In the genomic region with DNA sequence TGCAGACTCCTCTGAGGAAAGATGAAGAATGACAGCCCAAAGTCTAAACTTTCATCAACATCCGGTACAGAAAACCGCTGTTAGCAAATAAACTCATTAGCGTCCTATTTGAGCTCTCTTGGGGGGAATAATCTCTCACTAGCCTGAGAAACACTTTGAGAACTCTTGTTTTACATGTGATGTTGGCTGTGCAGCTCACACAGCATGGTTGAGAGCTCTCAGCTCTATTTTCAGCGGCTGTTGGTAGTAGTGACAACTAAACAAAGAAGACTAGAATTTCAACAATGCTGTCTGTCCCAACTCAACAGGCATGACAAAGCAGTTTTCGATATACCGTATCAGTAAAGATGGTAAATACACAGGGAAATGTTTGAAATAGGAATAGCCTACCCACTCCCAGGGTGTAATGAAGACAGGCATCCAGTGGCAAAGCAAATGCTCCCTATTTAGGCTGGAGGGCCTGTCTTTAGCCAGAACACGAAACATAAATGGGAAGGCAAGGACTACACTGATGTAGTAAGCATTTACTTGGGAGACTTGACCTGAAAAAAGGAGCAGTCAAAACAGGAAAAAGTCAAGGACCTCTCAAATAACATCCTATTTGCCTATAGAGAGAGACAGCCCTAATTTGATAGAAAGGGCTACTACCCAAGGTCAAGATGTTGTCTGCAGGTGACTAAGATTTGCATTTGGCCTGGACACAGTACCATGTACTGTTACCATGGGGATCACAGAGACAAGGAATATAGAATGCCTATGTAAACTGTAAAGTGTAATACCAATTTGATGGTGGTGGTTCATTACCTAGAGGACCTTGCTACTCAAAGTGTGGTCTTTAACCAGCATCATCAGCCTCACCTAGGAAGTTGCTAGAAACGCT, we compare ENCODE assay signal across 15 cellular contexts.
DNase-seq lines count a peak whose midpoint lies in the region; ATAC-seq, FAIRE-seq and TF ChIP-seq lines count a peak whose summit lies in the region.
"Had no signal": no experiment of that assay in that cellular context is flagged by ENCODE, and none has a peak within 500 bp of the region (broad histone marks: within the 10 kb centered on the region; RNA-seq: fewer than 3 reads in every experiment).

No MANE protein-coding gene starts in this region.

- H3K23ac ChIP-seq in H1 (ENCODE audit: insufficient read length) = no peak overlapping the region

- no peak overlapping the region for H4K91ac ChIP-seq in H1 (replicated peaks; ENCODE audit: insufficient read length, low read length)

- no peak overlapping the region for H4K5ac ChIP-seq in H1 (ENCODE audit: insufficient read length, low read depth, low read length)

- H3K79me1 ChIP-seq in H1 (ENCODE audit: low read depth, low read length) = no peaks in the 10 kb centered on the region

- no peak for TF ChIP-seq POLR2A in H1 (IDR thresholded peaks at IDR 0.05; ENCODE audit: control extremely low read depth in 1 of 2, low read depth in 2 of 2, low read length in 2 of 2)
- TF ChIP-seq POLR2A in vagina (IDR thresholded peaks at IDR 0.05) = no peak

- H3K23me2 ChIP-seq in H1 (ENCODE audit: low read depth, low read length) = no peaks in the 10 kb centered on the region

- H3K9me3 ChIP-seq in Caco-2 (no peaks in the 10 kb centered on the region), H1 (ENCODE audit: insufficient read depth in 2 of 2, low read depth in 1 of 2, low read length in 1 of 2) (no peaks in the 10 kb centered on the region), vagina (no peaks in the 10 kb centered on the region), WERI-Rb-1 (ENCODE audit: severe bottlenecking) (no peaks in the 10 kb centered on the region)

- H2BK20ac ChIP-seq in H1 (ENCODE audit: low read length) = no peak overlapping the region

- no peak overlapping the region for H2BK15ac ChIP-seq in H1 (ENCODE audit: low read length)

- H4K20me1 ChIP-seq in H1 (replicated peaks in 1 of 2; ENCODE audit: control insufficient read depth in 1 of 2, insufficient read depth in 2 of 2, low read length in 2 of 2) = no peaks in the 10 kb centered on the region

- CTCF ChIA-PET in Caco-2 (lab: Charles Lee) = interaction anchor here (0.6 kb wide), 1 partner anchor 480 kb away, joined by 3 read pairs; no protein-coding TSS in a partner anchor
- CTCF ChIA-PET in H1 (lab: Charles Lee; ENCODE audit: partially characterized antibody) = interaction anchor here (0.5 to 1.4 kb wide), 3 partner anchors 19 to 1743 kb away, joined by 3 to 4 read pairs (median 3); no protein-coding TSS in a partner anchor

- ATAC-seq in HG03520 (IDR thresholded peaks at IDR 0.05; ENCODE audit: unreplicated experiment) = peak; percentile 84

- H3K56ac ChIP-seq in H1 (replicated peaks; ENCODE audit: insufficient read length, low read depth, low read length) = no peak overlapping the region

- no peak overlapping the region for H2BK120ac ChIP-seq in H1 (replicated peaks; ENCODE audit: low read depth, low read length)

- H3K4me1 Mint-ChIP-seq in Caco-2 (ENCODE audit: low read depth, unreplicated experiment) = peaks cover 20% of the 10 kb centered on the region
- H3K4me1 Mint-ChIP-seq in glutamatergic neuron (ENCODE audit: low read depth, unreplicated experiment) = no peaks in the 10 kb centered on the region

- H3K36me3 ChIP-seq in Caco-2 (ENCODE audit: control insufficient read depth, insufficient read depth, low read length) (no peaks in the 10 kb centered on the region), H1 (ENCODE audit: control insufficient read depth in 2 of 4, insufficient read depth in 4 of 4, low read length in 3 of 4) (no peaks in the 10 kb centered on the region), vagina (no peaks in the 10 kb centered on the region), WERI-Rb-1 (no peaks in the 10 kb centered on the region)

- no peak overlapping the region for H4K8ac ChIP-seq in H1 (ENCODE audit: extremely low read depth, insufficient read depth, low read length)

- H3K4me3 ChIP-seq in Caco-2 (ENCODE audit: low read depth, low read length) (no peak overlapping the region), H1 (ENCODE audit: extremely low read depth in 1 of 4, insufficient read depth in 2 of 4, low read depth in 3 of 4, low read length in 4 of 4) (no peak overlapping the region), vagina (no peak overlapping the region), WERI-Rb-1 (ENCODE audit: low read depth, low read length) (no peak overlapping the region)
- H3K4me3 ChIP-seq: PC-9 had no signal

- peak overlapping the region; percentile 88 for H3K27ac Mint-ChIP-seq in Caco-2 (ENCODE audit: unreplicated experiment)
- H3K27ac Mint-ChIP-seq in glutamatergic neuron (ENCODE audit: unreplicated experiment) = no peak overlapping the region
- H3K27ac Mint-ChIP-seq: nephron progenitor cell; T-helper 2 cell treated with Interferon-gamma antibody and Interleukin-4, amounts not matched to agents 5 μg/mL and 100 μg/mL, for 36 hours had no signal

- H3K27ac ChIP-seq in H1 (ENCODE audit: low read depth, low read length) (no peak overlapping the region), vagina (no peak overlapping the region), WERI-Rb-1 (no peak overlapping the region)
- H3K27ac ChIP-seq: PC-9 had no signal

- DNase-seq in Caco-2 (peak in 1 of 2 experiments; percentile 54), H1 (ENCODE audit: low read depth in 1 of 2, low spot score in 2 of 2) (no peak), myocyte (ENCODE audit: low read depth) (peak; percentile 43), vagina (ENCODE audit: extremely low spot score in 2 of 2) (no peak), SKM-1 treated with dmso at 0.1 percent for 144 hours (lab: John Stamatoyannopoulos, UW; ENCODE audit: unreplicated experiment) (no peak), WERI-Rb-1 (no peak), glutamatergic neuron (no peak)
- DNase-seq: activated CD4-positive, alpha-beta T cell treated with anti-CD3 and anti-CD28 coated beads, Interleukin-2, amount 50 U/mL, for 48 hours; activated naive CD4-positive, alpha-beta T cell; GF-D8; NCI-H1694; nephron progenitor cell; PC-9 had no signal

- no peak overlapping the region for H3K4me2 ChIP-seq in H1 (ENCODE audit: insufficient read depth in 1 of 2, low read depth in 2 of 2, low read length in 2 of 2)
- H3K4me2 ChIP-seq: PC-9 had no signal

- no peak overlapping the region for H3K14ac ChIP-seq in H1 (ENCODE audit: insufficient read length)

- peak overlapping the region; percentile 19 for H3K4me3 Mint-ChIP-seq in Caco-2 (ENCODE audit: unreplicated experiment)
- no peak overlapping the region for H3K4me3 Mint-ChIP-seq in glutamatergic neuron (ENCODE audit: unreplicated experiment)
- H3K4me3 Mint-ChIP-seq: nephron progenitor cell; T-helper 2 cell treated with Interferon-gamma antibody and Interleukin-4, amounts not matched to agents 5 μg/mL and 100 μg/mL, for 36 hours had no signal

- H3K27me3 ChIP-seq in Caco-2 (replicated peaks; ENCODE audit: control insufficient read depth, insufficient read depth, low read length) (no peaks in the 10 kb centered on the region), H1 (replicated peaks in 1 of 4; ENCODE audit: control insufficient read depth in 3 of 4, extremely low read depth in 1 of 4, insufficient read depth in 3 of 4, low read length in 3 of 4) (peaks cover 0 to 2% (median 0%) of the 10 kb centered on the region in 4 experiments; a peak in 1 of 7 replicates), vagina (no peaks in the 10 kb centered on the region), WERI-Rb-1 (ENCODE audit: insufficient read depth, low read depth, severe bottlenecking) (no peaks in the 10 kb centered on the region)

- peak overlapping the region; percentile 70 for H2AFZ ChIP-seq in H1 (ENCODE audit: low read length)
- H2AFZ ChIP-seq: PC-9 had no signal

- POLR2A ChIA-PET in Caco-2 (lab: Charles Lee) (no interaction called here), H1 (lab: Charles Lee; ENCODE audit: partially characterized antibody) (no interaction called here)

- H3K9ac ChIP-seq in H1 (replicated peaks in 1 of 4; ENCODE audit: extremely low read depth in 1 of 4, low read depth in 3 of 4, low read length in 3 of 4) = no peak overlapping the region

- no peak overlapping the region for H3K4ac ChIP-seq in H1 (replicated peaks; ENCODE audit: insufficient read length, low read depth, low read length)

- H2BK12ac ChIP-seq in H1 (ENCODE audit: low read depth, low read length) = no peak overlapping the region

- H2BK5ac ChIP-seq in H1 (ENCODE audit: low read depth, low read length) = no peak overlapping the region; the same call in 1 of the 2 replicates

- H3K18ac ChIP-seq in H1 (ENCODE audit: extremely low read depth, low read length) = 0 out of 2 replicates have a peak overlapping the region, but pooled peaks have one; percentile 14

- no peak for FAIRE-seq in H1 (lab: Jason Lieb, UNC)

- BruUV-seq in Caco-2 (replicated peaks; lab: Mats Ljungman, UMichigan) = TSS peak; percentile 76

- intact Hi-C loops in Caco-2 (cut with micrococcal nuclease; ENCODE audit: unreplicated experiment) = no loop called here
- intact Hi-C loops in vagina (cut with DNase I) = no loop called here

- H2AK5ac ChIP-seq in H1 (ENCODE audit: low read depth, low read length) = no peak overlapping the region

- H3K27me3 Mint-ChIP-seq in Caco-2 (ENCODE audit: insufficient read depth, unreplicated experiment) (no peaks in the 10 kb centered on the region), glutamatergic neuron (ENCODE audit: unreplicated experiment) (no peaks in the 10 kb centered on the region)

- H3K9me3 Mint-ChIP-seq in Caco-2 (ENCODE audit: unreplicated experiment) (no peaks in the 10 kb centered on the region), glutamatergic neuron (ENCODE audit: unreplicated experiment) (no peaks in the 10 kb centered on the region)
- H3K9me3 Mint-ChIP-seq: nephron progenitor cell; T-helper 2 cell treated with Interferon-gamma antibody and Interleukin-4, amounts not matched to agents 5 μg/mL and 100 μg/mL, for 36 hours had no signal

- no peak for TF ChIP-seq EP300 in H1 (IDR thresholded peaks at IDR 0.05; ENCODE audit: borderline replicate concordance in 1 of 2, low read depth in 2 of 2, low read length in 2 of 2)

- peaks cover 48% of the 10 kb centered on the region for H3K4me1 ChIP-seq in Caco-2
- peaks cover 0 to 8% (median 4%) of the 10 kb centered on the region in 4 experiments; a peak in 3 of 7 replicates for H3K4me1 ChIP-seq in H1 (replicated peaks in 1 of 4; ENCODE audit: control insufficient read depth in 3 of 4, insufficient read depth in 4 of 4, low read length in 3 of 4)
- peaks cover 9% of the 10 kb centered on the region for H3K4me1 ChIP-seq in vagina

- TF ChIP-seq RAD21 in H1 (IDR thresholded peaks at IDR 0.05 in 1 of 2, conservative IDR thresholded peaks at IDR 0.05 in 1 of 2; ENCODE audit: low read depth in 2 of 2, low read length in 2 of 2) = no peak

- H3K36me3 Mint-ChIP-seq in Caco-2 (ENCODE audit: insufficient read depth, unreplicated experiment) = peaks cover 5% of the 10 kb centered on the region
- H3K36me3 Mint-ChIP-seq in glutamatergic neuron (ENCODE audit: unreplicated experiment) = no peaks in the 10 kb centered on the region

- 92% methylated on average over 8 of the region's 8 CpGs; no CpG with 5 or more reads in 1 of the 2 experiments for WGBS in H1 (ENCODE audit: extremely low coverage in 1 of 2, insufficient coverage in 1 of 2, insufficient read length in 1 of 2, insufficient replicate concordance in 2 of 2, low coverage in 1 of 2, low lambda C conversion rate in 2 of 2, missing lambda C conversion rate in 1 of 2), 2 experiments

- no peak for TF ChIP-seq CTCF in Caco-2 (IDR thresholded peaks at IDR 0.05; ENCODE audit: insufficient read depth in 1 of 2, low read depth in 1 of 2, low read length in 1 of 2, severe bottlenecking in 1 of 2, unreplicated experiment in 1 of 2)
- no peak for TF ChIP-seq CTCF in H1 (IDR thresholded peaks at IDR 0.05; ENCODE audit: control extremely low read depth in 1 of 3, insufficient read depth in 1 of 3, low read depth in 1 of 3, low read length in 3 of 3)
- TF ChIP-seq CTCF in vagina (IDR thresholded peaks at IDR 0.05) = no peak
- TF ChIP-seq CTCF in WERI-Rb-1 (IDR thresholded peaks at IDR 0.05; ENCODE audit: low read depth, low read length) = no peak
- TF ChIP-seq CTCF in glutamatergic neuron (IDR thresholded peaks at IDR 0.05; ENCODE audit: partially characterized antibody, unreplicated experiment) = no peak

- no peaks in the 10 kb centered on the region for H3K79me2 ChIP-seq in H1 (ENCODE audit: control insufficient read depth in 1 of 2, insufficient read depth in 2 of 2, low read length in 2 of 2)
